Comparison of ENCODE assay signal across 23 cellular contexts in the genomic region with DNA sequence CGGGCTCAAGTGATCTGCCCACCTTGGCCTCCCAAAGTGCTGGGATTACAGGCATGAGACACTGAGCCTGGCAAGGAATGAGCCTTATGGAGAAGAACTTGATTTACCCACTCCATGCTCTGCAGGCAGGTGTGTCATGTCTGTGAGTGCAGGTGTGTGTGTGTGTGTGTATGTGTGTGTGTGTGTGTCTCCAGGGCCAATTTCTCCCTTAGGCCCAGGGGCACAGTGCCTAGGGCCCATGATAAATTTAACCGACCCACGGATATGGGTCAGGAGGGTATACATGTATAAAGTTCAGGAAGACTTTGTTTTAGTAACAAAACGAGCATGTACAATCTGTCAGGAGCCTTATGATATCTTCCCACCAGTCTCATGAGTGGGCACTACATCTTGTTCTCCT. TPM values are rescaled to one million over a fixed set of nuclear protein-coding genes. Genes with fewer than 3 reads are reported as not detected.
"Had no signal": no experiment of that assay in that cellular context is flagged by ENCODE, and none has a peak within 500 bp of the region (broad histone marks: within the 10 kb centered on the region; RNA-seq: fewer than 3 reads in every experiment).

No MANE protein-coding gene starts in this region.

- H3K27ac ChIP-seq: colonic mucosa, epithelial cell of prostate, esophagus squamous epithelium, gastrocnemius medialis, heart left ventricle, hepatocyte, left lung, lower lobe of right lung had no signal

- H3K27me3 ChIP-seq: colonic mucosa, gastrocnemius medialis, heart left ventricle, hepatocyte had no signal

- H3K9me3 ChIP-seq: colonic mucosa, esophagus squamous epithelium, gastrocnemius medialis, heart left ventricle, left lung, lower lobe of right lung, mucosa of descending colon had no signal

- H3K36me3 ChIP-seq: colonic mucosa, esophagus squamous epithelium, gastrocnemius medialis, heart left ventricle, left lung, lower lobe of right lung had no signal

- ATAC-seq: esophagus mucosa, gastrocnemius medialis, heart left ventricle, left cardiac atrium, left lung, left ventricle myocardium superior, lower lobe of right lung, mucosa of descending colon had no signal

- H2AFZ ChIP-seq: hepatocyte had no signal

- H3K4me2 ChIP-seq: hepatocyte had no signal

- H3K4me3 ChIP-seq: colonic mucosa, esophagus squamous epithelium, gastrocnemius medialis, heart left ventricle, hepatocyte, left lung, lower lobe of right lung, mucosa of descending colon had no signal

- DNase-seq: cerebellar nuclear complex; colonic mucosa; cortex of kidney; effector CD8-positive, alpha-beta T cell; erythroblast; esophagus squamous epithelium; foreskin fibroblast; foreskin melanocyte; gastrocnemius medialis; heart left ventricle; hypothalamus; immature natural killer cell; left cardiac atrium; left lung; left ventricle myocardium superior; lower lobe of right lung; mesenchymal stem cell; mucosa of descending colon had no signal

- H3K79me2 ChIP-seq: hepatocyte had no signal

RNA-seq across cellular contexts. Expression of a gene that starts 35.0 kb away (rescaled TPM):
- total RNA-seq: kidney epithelial cell, lung microvascular endothelial cell had no signal
